ENCODE assay signal across 1 cellular context in genomic region chr13:39273953-39274352, GRCh38.
TF ChIP-seq lines count a peak whose summit lies in the region.

No MANE protein-coding gene starts in this region.

TF ChIP-seq in GM23338, 12 proteins besides CTCF, POLR2A, EP300 and RAD21 (continued from another document):
- TF ChIP-seq ETS1 (IDR thresholded peaks at IDR 0.05) (no peak), EZH2 (IDR thresholded peaks at IDR 0.05; ENCODE audit: low read depth, unreplicated experiment) (no peak)
